ENCODE assay signal across 9 cellular contexts in the genomic region with DNA sequence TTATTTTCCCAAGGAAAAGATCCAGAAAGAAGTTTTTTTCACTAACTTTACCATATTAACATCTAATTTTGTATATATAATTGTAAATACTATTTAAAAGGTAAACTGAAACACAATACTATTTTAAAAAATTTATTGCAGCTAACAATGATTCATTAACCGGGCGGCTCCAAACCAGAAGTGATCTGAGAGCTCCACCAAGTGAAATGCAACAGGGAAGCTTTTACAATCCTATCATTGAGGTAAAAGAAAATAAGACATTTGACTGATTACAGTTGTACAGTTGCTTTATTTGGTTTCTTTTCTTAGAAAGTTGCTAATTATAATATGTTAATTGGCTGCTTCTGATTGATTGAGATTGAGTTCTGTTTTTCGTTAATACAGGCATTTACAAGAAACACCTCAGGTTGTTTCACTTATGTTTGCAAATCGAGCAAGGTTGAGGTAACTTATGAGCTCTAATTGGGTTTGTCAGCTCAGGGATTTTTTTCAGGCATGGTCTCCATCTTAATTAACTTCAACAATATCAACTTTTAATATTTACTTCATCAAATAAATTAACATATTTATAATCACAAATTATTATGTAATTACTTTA.
DNase-seq lines count a peak whose midpoint lies in the region; ATAC-seq, FAIRE-seq and TF ChIP-seq lines count a peak whose summit lies in the region.
"Had no signal": no experiment of that assay in that cellular context is flagged by ENCODE, and none has a peak within 500 bp of the region (broad histone marks: within the 10 kb centered on the region; RNA-seq: fewer than 3 reads in every experiment).

No MANE protein-coding gene starts in this region.

- ATAC-seq in mucosa of descending colon: no peak
- ATAC-seq in activated CD4-positive, alpha-beta T cell treated with anti-CD3 and anti-CD28 coated beads for 36 hours: no peak
- ATAC-seq: sciatic nerve had no signal

- H3K9me3 ChIP-seq in keratinocyte (ENCODE audit: control insufficient read depth, low read depth, low read length): no peaks in the 10 kb centered on the region
- H3K9me3 ChIP-seq in mucosa of descending colon: no peaks in the 10 kb centered on the region

- intact Hi-C loops in mucosa of descending colon (cut with DNase I, micrococcal nuclease): no loop called here
- intact Hi-C loops in activated CD4-positive, alpha-beta T cell treated with anti-CD3 and anti-CD28 coated beads for 36 hours (cut with DNase I, micrococcal nuclease): no loop called here

- no peak overlapping the region for H3K9ac ChIP-seq in keratinocyte (ENCODE audit: control insufficient read depth, extremely low read depth, insufficient read depth, low read length)

- dilution Hi-C loops in keratinocyte (cut with MboI; ENCODE audit: extremely low pct_ligation_motif_present, low sequenced_read_pairs): no loop called here

- peaks cover 3% of the 10 kb centered on the region for H3K27me3 Mint-ChIP-seq in activated CD4-positive, alpha-beta T cell treated with anti-CD3 and anti-CD28 coated beads for 36 hours

- FAIRE-seq in keratinocyte (lab: Jason Lieb, UNC): no peak

- H3K9me3 Mint-ChIP-seq in activated CD4-positive, alpha-beta T cell treated with anti-CD3 and anti-CD28 coated beads for 36 hours (ENCODE audit: low read depth): no peaks in the 10 kb centered on the region

- no peak overlapping the region for H3K27ac Mint-ChIP-seq in activated CD4-positive, alpha-beta T cell treated with anti-CD3 and anti-CD28 coated beads for 36 hours

- no peak overlapping the region for H3K27ac ChIP-seq in keratinocyte (ENCODE audit: control insufficient read depth, insufficient read depth, low read length)

- H3K4me2 ChIP-seq in keratinocyte (ENCODE audit: control insufficient read depth, extremely low read depth, insufficient read depth, low read depth, low read length): no peak overlapping the region

- H3K4me1 ChIP-seq in keratinocyte (ENCODE audit: control insufficient read depth, extremely low read depth, insufficient read depth, low read length) (no peaks in the 10 kb centered on the region), mucosa of descending colon (ENCODE audit: low read depth) (no peaks in the 10 kb centered on the region)

- H3K36me3 ChIP-seq in keratinocyte (ENCODE audit: control insufficient read depth in 2 of 2, extremely low read depth in 1 of 2, insufficient read depth in 2 of 2, low read length in 2 of 2) (no peaks in the 10 kb centered on the region), mucosa of descending colon (ENCODE audit: low read depth) (no peaks in the 10 kb centered on the region)

- CTCF ChIA-PET in activated CD4-positive, alpha-beta T cell treated with anti-CD3 and anti-CD28 coated beads for 36 hours (lab: Charles Lee): interaction anchor here (0.7 to 1.5 kb wide), 3 partner anchors 9 to 1101 kb away, joined by 3 to 4 read pairs (median 3); no protein-coding TSS in a partner anchor

- no peak overlapping the region for H2AFZ ChIP-seq in keratinocyte (ENCODE audit: control insufficient read depth, low read length)

- TF ChIP-seq CTCF in AG09319 (IDR thresholded peaks at IDR 0.05; ENCODE audit: low read depth, low read length): peak; percentile 79
- peak; percentile 62 for TF ChIP-seq CTCF in HFF-Myc (IDR thresholded peaks at IDR 0.05; ENCODE audit: low read depth, low read length, missing control alignments)
- TF ChIP-seq CTCF in keratinocyte (optimal IDR thresholded peaks at IDR 0.05 in 1 of 3, IDR thresholded peaks at IDR 0.05 in 1 of 3, conservative IDR thresholded peaks at IDR 0.05 in 1 of 3; ENCODE audit: extremely low read depth in 1 of 3, insufficient read depth in 2 of 3, low read length in 3 of 3): peak; percentile 41 to 46 (median 45)
- TF ChIP-seq CTCF in mucosa of descending colon (IDR thresholded peaks at IDR 0.05): no peak

- no peak for DNase-seq in AG09319 (ENCODE audit: extremely low read depth, low read depth)
- peak; percentile 12 for DNase-seq in HFF-Myc (ENCODE audit: extremely low read depth, low read depth)
- peak; percentile 65 for DNase-seq in astrocyte of the hippocampus (ENCODE audit: low read depth, low spot score)
- no peak for DNase-seq in keratinocyte (ENCODE audit: low read depth, low spot score)
- no peak for DNase-seq in activated CD4-positive, CD25-positive, alpha-beta regulatory T cell treated with anti-CD3 and anti-CD28 coated beads, Interleukin-2, amount 50 U/mL, for 72 hours
- no peak for DNase-seq in NCI-H2081 (lab: John Stamatoyannopoulos, UW)
- DNase-seq in mucosa of descending colon: no peak
- no peak for DNase-seq in activated CD4-positive, alpha-beta T cell treated with anti-CD3 and anti-CD28 coated beads for 36 hours

- H4K20me1 ChIP-seq in keratinocyte (ENCODE audit: control insufficient read depth, extremely low read depth, insufficient read depth, low read length): no peaks in the 10 kb centered on the region

- H3K4me3 Mint-ChIP-seq in activated CD4-positive, alpha-beta T cell treated with anti-CD3 and anti-CD28 coated beads for 36 hours: no peak overlapping the region

- no peaks in the 10 kb centered on the region for H3K4me1 Mint-ChIP-seq in activated CD4-positive, alpha-beta T cell treated with anti-CD3 and anti-CD28 coated beads for 36 hours

- H3K36me3 Mint-ChIP-seq in activated CD4-positive, alpha-beta T cell treated with anti-CD3 and anti-CD28 coated beads for 36 hours (ENCODE audit: low read depth): no peaks in the 10 kb centered on the region

- no peak overlapping the region for H3K4me3 ChIP-seq in HFF-Myc (replicated peaks; ENCODE audit: low read depth, low read length)
- H3K4me3 ChIP-seq in keratinocyte (ENCODE audit: control insufficient read depth in 2 of 3, extremely low read depth in 1 of 3, insufficient read depth in 2 of 3, low read depth in 1 of 3, low read length in 3 of 3): no peak overlapping the region
- no peak overlapping the region for H3K4me3 ChIP-seq in mucosa of descending colon

- H3K27me3 ChIP-seq in keratinocyte (ENCODE audit: control insufficient read depth, extremely low read depth, insufficient read depth, low read length): no peaks in the 10 kb centered on the region

- POLR2A ChIA-PET in activated CD4-positive, alpha-beta T cell treated with anti-CD3 and anti-CD28 coated beads for 36 hours (lab: Charles Lee): interaction anchor here (0.6 kb wide), 1 partner anchor 1002 kb away, joined by 3 read pairs; no protein-coding TSS in a partner anchor

- no peaks in the 10 kb centered on the region for H3K9me1 ChIP-seq in keratinocyte (ENCODE audit: control insufficient read depth, extremely low read depth, insufficient read depth, low read length)

- H3K79me2 ChIP-seq in keratinocyte (ENCODE audit: control insufficient read depth, insufficient read depth, low read length): no peaks in the 10 kb centered on the region

Comparison
In these comparisons a context has a peak if more than half of its experiments do, and no peak if none do; other contexts are left out.
1. DNase-seq: peak in HFF-Myc (single experiment) and astrocyte of the hippocampus (single experiment); none in AG09319 (single experiment), keratinocyte (single experiment), activated CD4-positive, CD25-positive, alpha-beta regulatory T cell treated with anti-CD3 and anti-CD28 coated beads, Interleukin-2, amount 50 U/mL, for 72 hours (single experiment), NCI-H2081 (0 of 2), mucosa of descending colon (0 of 3) and activated CD4-positive, alpha-beta T cell treated with anti-CD3 and anti-CD28 coated beads for 36 hours (single experiment).